In genomic region chr16:3596101-3596861, GRCh38 we compare ENCODE assay signal across 21 cellular contexts.
"Had no signal": no experiment of that assay in that cellular context is flagged by ENCODE, and none has a peak within 500 bp of the region (broad histone marks: within the 10 kb centered on the region; RNA-seq: fewer than 3 reads in every experiment).

No MANE protein-coding gene starts in this region.

- H3K4me1 Mint-ChIP-seq: activated naive CD4-positive, alpha-beta T cell treated with anti-CD3 and anti-CD28 coated beads, Interleukin-2, amount 50 U/mL, for 24 hours had no signal

- H3K27ac Mint-ChIP-seq: activated naive CD4-positive, alpha-beta T cell treated with anti-CD3 and anti-CD28 coated beads, Interleukin-2, amount 50 U/mL, for 24 hours; activated T-cell treated with anti-CD3 and anti-CD28 coated beads, Interleukin-2, amount 50 U/mL, for 72 hours; naive thymus-derived CD8-positive, alpha-beta T cell; stimulated activated naive CD8-positive, alpha-beta T cell treated with anti-CD3 and anti-CD28 coated beads, Interleukin-15, amount 100 ng/mL, for 72 hours; T-helper 17 cell had no signal

- H3K27me3 ChIP-seq: ascending aorta, gastrocnemius medialis, suprapubic skin, transverse colon had no signal

- H3K9me3 Mint-ChIP-seq: activated naive CD4-positive, alpha-beta T cell treated with anti-CD3 and anti-CD28 coated beads, Interleukin-2, amount 50 U/mL, for 24 hours; activated T-cell treated with anti-CD3 and anti-CD28 coated beads, Interleukin-2, amount 50 U/mL, for 72 hours; central memory CD8-positive, alpha-beta T cell; naive thymus-derived CD8-positive, alpha-beta T cell; stimulated activated naive CD8-positive, alpha-beta T cell treated with anti-CD3 and anti-CD28 coated beads, Interleukin-15, amount 100 ng/mL, for 72 hours had no signal

- H3K27ac ChIP-seq: ascending aorta, coronary artery, gastrocnemius medialis, neutrophil, skin epidermis, suprapubic skin, transverse colon, VCaP had no signal

- H3K4me1 ChIP-seq: ascending aorta, gastrocnemius medialis, suprapubic skin, transverse colon had no signal

- H3K9me3 ChIP-seq: ascending aorta, gastrocnemius medialis, neutrophil, suprapubic skin, transverse colon had no signal

- H3K4me3 ChIP-seq: ascending aorta, coronary artery, gastrocnemius medialis, skin epidermis, suprapubic skin, transverse colon had no signal

- DNase-seq: activated CD4-positive, alpha-beta T cell treated with anti-CD3 and anti-CD28 coated beads, Interleukin-2, amount 50 U/mL, for 4 hours; activated effector memory CD4-positive, alpha-beta T cell treated with anti-CD3 and anti-CD28 coated beads, Interleukin-2, amount 50 U/mL, for 16 hours; activated T-cell treated with anti-CD3 and anti-CD28 coated beads, Interleukin-2, amount 50 U/mL, for 72 hours; gastrocnemius medialis; head of caudate nucleus; kidney glomerular epithelial cell; mesendoderm; naive thymus-derived CD8-positive, alpha-beta T cell; retina; stimulated activated naive CD8-positive, alpha-beta T cell treated with anti-CD3 and anti-CD28 coated beads, Interleukin-15, amount 100 ng/mL, for 72 hours; T-helper 17 cell; transverse colon had no signal

- ATAC-seq: activated T-cell treated with anti-CD3 and anti-CD28 coated beads, Interleukin-2, amount 50 U/mL, for 72 hours; gastrocnemius medialis; naive thymus-derived CD8-positive, alpha-beta T cell; T-helper 17 cell had no signal

- H3K27me3 Mint-ChIP-seq: activated naive CD4-positive, alpha-beta T cell treated with anti-CD3 and anti-CD28 coated beads, Interleukin-2, amount 50 U/mL, for 24 hours; central memory CD8-positive, alpha-beta T cell; naive thymus-derived CD8-positive, alpha-beta T cell; stimulated activated naive CD8-positive, alpha-beta T cell treated with anti-CD3 and anti-CD28 coated beads, Interleukin-15, amount 100 ng/mL, for 72 hours; T-helper 17 cell had no signal

- FAIRE-seq: endometrium had no signal

- H3K36me3 ChIP-seq: transverse colon had no signal

- H3K4me3 Mint-ChIP-seq: activated naive CD4-positive, alpha-beta T cell treated with anti-CD3 and anti-CD28 coated beads, Interleukin-2, amount 50 U/mL, for 24 hours; activated T-cell treated with anti-CD3 and anti-CD28 coated beads, Interleukin-2, amount 50 U/mL, for 72 hours; central memory CD8-positive, alpha-beta T cell; naive thymus-derived CD8-positive, alpha-beta T cell; stimulated activated naive CD8-positive, alpha-beta T cell treated with anti-CD3 and anti-CD28 coated beads, Interleukin-15, amount 100 ng/mL, for 72 hours; T-helper 17 cell had no signal
